19 cellular contexts compared by ENCODE assay signal in genomic region chr10:97371696-97372095, GRCh38.
"Had no signal": no experiment of that assay in that cellular context is flagged by ENCODE, and none has a peak within 500 bp of the region (broad histone marks: within the 10 kb centered on the region; RNA-seq: fewer than 3 reads in every experiment).

No MANE protein-coding gene starts in this region.

- H3K4me1 Mint-ChIP-seq: activated CD8-positive, alpha-beta memory T cell treated with anti-CD3 and anti-CD28 coated beads, Interleukin-2, amount 10 ng/mL, durations not matched to agents 7 days and 5 days; activated T-helper 17 cell treated with anti-CD3 and anti-CD28 coated beads, Interleukin-2, amount 50 U/mL, for 72 hours had no signal

- H3K4me3 Mint-ChIP-seq: activated B cell treated with CpG ODN at 0.5 μM for 24 hours; activated CD4-positive, alpha-beta memory T cell treated with anti-CD3 and anti-CD28 coated beads for 36 hours; activated CD8-positive, alpha-beta memory T cell treated with anti-CD3 and anti-CD28 coated beads, Interleukin-2, amount 10 ng/mL, durations not matched to agents 7 days and 5 days; activated naive CD8-positive, alpha-beta T cell treated with anti-CD3 and anti-CD28 coated beads, Interleukin-2, amount 10 ng/mL, durations not matched to agents 7 days and 5 days; activated T-helper 17 cell treated with anti-CD3 and anti-CD28 coated beads, Interleukin-2, amount 50 U/mL, for 72 hours; stimulated activated naive B cell treated with anti-CD40 and anti-IgM and Interleukin-4, amounts not matched to agents 10 μg/mL and 1 μg/mL and 100 μg/mL, for 72 hours had no signal

- DNase-seq: activated B cell treated with CpG ODN at 0.5 μM for 24 hours; activated CD4-positive, alpha-beta memory T cell treated with anti-CD3 and anti-CD28 coated beads for 36 hours; activated CD4-positive, alpha-beta T cell treated with anti-CD3 and anti-CD28 coated beads for 4 hours; activated CD8-positive, alpha-beta memory T cell treated with anti-CD3 and anti-CD28 coated beads, Interleukin-2, amount 10 ng/mL, durations not matched to agents 7 days and 5 days; activated naive CD4-positive, alpha-beta T cell; activated naive CD8-positive, alpha-beta T cell treated with anti-CD3 and anti-CD28 coated beads, Interleukin-2, amount 10 ng/mL, durations not matched to agents 7 days and 5 days; body of pancreas; dorsolateral prefrontal cortex; foreskin keratinocyte; hypothalamus; islet precursor cell; mammary epithelial cell; midbrain; pancreas; right lobe of liver; stimulated activated CD4-positive, alpha-beta T cell treated with anti-CD3 and anti-CD28 coated beads, Interleukin-4, amount 100 ng/mL, for 24 hours; stimulated activated naive B cell treated with anti-CD40 and anti-IgM and Interleukin-4, amounts not matched to agents 10 μg/mL and 1 μg/mL and 100 μg/mL, for 72 hours had no signal

- H3K27ac Mint-ChIP-seq: activated B cell treated with CpG ODN at 0.5 μM for 24 hours; activated CD4-positive, alpha-beta memory T cell treated with anti-CD3 and anti-CD28 coated beads for 36 hours; activated CD8-positive, alpha-beta memory T cell treated with anti-CD3 and anti-CD28 coated beads, Interleukin-2, amount 10 ng/mL, durations not matched to agents 7 days and 5 days; activated naive CD8-positive, alpha-beta T cell treated with anti-CD3 and anti-CD28 coated beads, Interleukin-2, amount 10 ng/mL, durations not matched to agents 7 days and 5 days; activated T-helper 17 cell treated with anti-CD3 and anti-CD28 coated beads, Interleukin-2, amount 50 U/mL, for 72 hours had no signal

- H3K27me3 ChIP-seq: body of pancreas, dorsolateral prefrontal cortex, foreskin keratinocyte, pancreas, right lobe of liver had no signal

- H3K27me3 Mint-ChIP-seq: activated B cell treated with CpG ODN at 0.5 μM for 24 hours; activated CD4-positive, alpha-beta memory T cell treated with anti-CD3 and anti-CD28 coated beads for 36 hours; activated CD8-positive, alpha-beta memory T cell treated with anti-CD3 and anti-CD28 coated beads, Interleukin-2, amount 10 ng/mL, durations not matched to agents 7 days and 5 days; activated naive CD8-positive, alpha-beta T cell treated with anti-CD3 and anti-CD28 coated beads, Interleukin-2, amount 10 ng/mL, durations not matched to agents 7 days and 5 days; activated T-helper 17 cell treated with anti-CD3 and anti-CD28 coated beads, Interleukin-2, amount 50 U/mL, for 72 hours; stimulated activated naive B cell treated with anti-CD40 and anti-IgM and Interleukin-4, amounts not matched to agents 10 μg/mL and 1 μg/mL and 100 μg/mL, for 72 hours had no signal

- H3K4me1 ChIP-seq: body of pancreas, foreskin keratinocyte, pancreas, right lobe of liver had no signal

- H3K9me3 Mint-ChIP-seq: activated B cell treated with CpG ODN at 0.5 μM for 24 hours; activated CD4-positive, alpha-beta memory T cell treated with anti-CD3 and anti-CD28 coated beads for 36 hours; activated naive CD8-positive, alpha-beta T cell treated with anti-CD3 and anti-CD28 coated beads, Interleukin-2, amount 10 ng/mL, durations not matched to agents 7 days and 5 days; activated T-helper 17 cell treated with anti-CD3 and anti-CD28 coated beads, Interleukin-2, amount 50 U/mL, for 72 hours; stimulated activated naive B cell treated with anti-CD40 and anti-IgM and Interleukin-4, amounts not matched to agents 10 μg/mL and 1 μg/mL and 100 μg/mL, for 72 hours had no signal

- ATAC-seq: activated CD8-positive, alpha-beta memory T cell treated with anti-CD3 and anti-CD28 coated beads, Interleukin-2, amount 10 ng/mL, durations not matched to agents 7 days and 5 days; activated T-helper 17 cell treated with anti-CD3 and anti-CD28 coated beads, Interleukin-2, amount 50 U/mL, for 72 hours; body of pancreas; foreskin keratinocyte; stimulated activated naive B cell treated with anti-CD40 and anti-IgM and Interleukin-4, amounts not matched to agents 10 μg/mL and 1 μg/mL and 100 μg/mL, for 72 hours had no signal

- H3K9me3 ChIP-seq: body of pancreas, pancreas, right lobe of liver had no signal

- H3K4me3 ChIP-seq: body of pancreas, dorsolateral prefrontal cortex, pancreas, right lobe of liver had no signal

- H3K27ac ChIP-seq: body of pancreas, epithelial cell of prostate, foreskin keratinocyte, pancreas, right lobe of liver had no signal
